In the genomic region with DNA sequence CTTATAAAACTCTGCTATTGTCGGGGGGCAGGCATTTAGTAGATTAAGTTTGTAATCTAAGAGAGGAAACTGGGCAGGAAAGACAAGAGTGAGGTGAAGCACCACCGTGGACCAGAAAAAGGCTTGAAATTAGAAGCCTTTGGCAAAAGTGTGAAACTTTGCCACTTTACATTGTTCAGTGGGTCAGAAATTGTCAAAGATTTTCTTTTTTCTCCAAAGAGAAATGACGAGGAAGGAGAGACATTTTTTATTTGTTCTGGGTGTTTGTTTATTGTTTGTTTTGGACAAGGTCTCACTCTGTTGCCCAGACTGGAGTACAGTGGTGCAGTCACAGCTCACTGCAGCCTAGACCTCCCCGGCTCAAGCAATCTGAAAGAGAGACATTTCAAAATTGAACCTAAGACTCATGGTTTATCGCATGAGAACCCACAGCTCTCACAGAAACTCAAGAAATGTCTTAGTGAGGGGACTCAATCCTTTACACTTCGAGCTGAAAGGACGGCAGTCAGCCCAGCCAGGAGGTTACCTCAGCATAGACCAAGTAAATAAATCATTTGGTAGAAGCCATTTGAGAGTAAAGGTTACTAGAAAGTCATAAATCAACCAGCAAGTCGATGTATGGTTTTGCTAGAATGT, we compare ENCODE assay signal across 10 cellular contexts.
DNase-seq lines count a peak whose midpoint lies in the region; ATAC-seq and TF ChIP-seq lines count a peak whose summit lies in the region.
"Had no signal": no experiment of that assay in that cellular context is flagged by ENCODE, and none has a peak within 500 bp of the region (broad histone marks: within the 10 kb centered on the region; RNA-seq: fewer than 3 reads in every experiment).

No MANE protein-coding gene starts in this region.

- intact Hi-C loops in activated CD4-positive, alpha-beta T cell treated with anti-CD3 and anti-CD28 coated beads for 36 hours (cut with DNase I, micrococcal nuclease): no loop called here
- intact Hi-C loops in sigmoid colon (cut with DNase I): no loop called here
- intact Hi-C loops in activated naive CD4-positive, alpha-beta T cell treated with anti-CD3 and anti-CD28 coated beads for 36 hours (cut with micrococcal nuclease): no loop called here

- peak overlapping the region; percentile 4 for H3K27ac Mint-ChIP-seq in activated CD4-positive, alpha-beta T cell treated with anti-CD3 and anti-CD28 coated beads for 36 hours
- peak overlapping the region; percentile 35 for H3K27ac Mint-ChIP-seq in stimulated activated effector memory CD8-positive, alpha-beta T cell treated with anti-CD3 and anti-CD28 coated beads, Interleukin-12 subunit alpha, Interleukin-12 subunit beta, amount 100 ng/mL, for 72 hours
- no peak overlapping the region for H3K27ac Mint-ChIP-seq in activated naive CD4-positive, alpha-beta T cell treated with anti-CD3 and anti-CD28 coated beads for 36 hours

- H3F3A ChIP-seq in smooth muscle cell (ENCODE audit: low read depth): peaks cover 4% of the 10 kb centered on the region

- H2AFZ ChIP-seq in OCI-LY3 (ENCODE audit: low read depth, low read length) (0 out of 2 replicates have a peak overlapping the region, but pooled peaks have one; percentile 16), smooth muscle cell (ENCODE audit: low read depth) (no peak overlapping the region)

- H3K79me2 ChIP-seq in OCI-LY3 (ENCODE audit: low read length): no peaks in the 10 kb centered on the region
- H3K79me2 ChIP-seq in smooth muscle cell (ENCODE audit: low read depth): no peaks in the 10 kb centered on the region

- peak overlapping the region; percentile 49 for H3K9ac ChIP-seq in OCI-LY3 (ENCODE audit: low read length)
- no peak overlapping the region for H3K9ac ChIP-seq in smooth muscle cell (ENCODE audit: low read depth)

- no peak for ATAC-seq in activated CD4-positive, alpha-beta T cell treated with anti-CD3 and anti-CD28 coated beads for 36 hours
- ATAC-seq in HG02763 (IDR thresholded peaks at IDR 0.05; ENCODE audit: unreplicated experiment): peak; percentile 73
- peak; percentile 45 for ATAC-seq in stimulated activated effector memory CD8-positive, alpha-beta T cell treated with anti-CD3 and anti-CD28 coated beads, Interleukin-12 subunit alpha, Interleukin-12 subunit beta, amount 100 ng/mL, for 72 hours

- H3K36me3 Mint-ChIP-seq in activated CD4-positive, alpha-beta T cell treated with anti-CD3 and anti-CD28 coated beads for 36 hours (ENCODE audit: low read depth): peaks cover 3% of the 10 kb centered on the region
- no peaks in the 10 kb centered on the region for H3K36me3 Mint-ChIP-seq in stimulated activated effector memory CD8-positive, alpha-beta T cell treated with anti-CD3 and anti-CD28 coated beads, Interleukin-12 subunit alpha, Interleukin-12 subunit beta, amount 100 ng/mL, for 72 hours
- H3K36me3 Mint-ChIP-seq in activated naive CD4-positive, alpha-beta T cell treated with anti-CD3 and anti-CD28 coated beads for 36 hours (ENCODE audit: low read depth): no peaks in the 10 kb centered on the region

- H3K27me3 ChIP-seq in OCI-LY3 (ENCODE audit: low read depth, low read length): no peaks in the 10 kb centered on the region
- H3K27me3 ChIP-seq in smooth muscle cell (ENCODE audit: low read depth): no peaks in the 10 kb centered on the region
- H3K27me3 ChIP-seq in sigmoid colon: no peaks in the 10 kb centered on the region

- CTCF ChIA-PET in activated CD4-positive, alpha-beta T cell treated with anti-CD3 and anti-CD28 coated beads for 36 hours (lab: Charles Lee): interaction anchor here (0.8 to 2.3 kb wide), 6 partner anchors 8 to 377 kb away, joined by 3 to 7 read pairs (median 3); no protein-coding TSS in a partner anchor
- CTCF ChIA-PET in activated naive CD4-positive, alpha-beta T cell treated with anti-CD3 and anti-CD28 coated beads for 36 hours (lab: Charles Lee): interaction anchor here (1.7 kb wide), 1 partner anchor 9 kb away, joined by 8 read pairs; no protein-coding TSS in a partner anchor

- peaks cover 31% of the 10 kb centered on the region for H3K4me1 Mint-ChIP-seq in activated CD4-positive, alpha-beta T cell treated with anti-CD3 and anti-CD28 coated beads for 36 hours
- H3K4me1 Mint-ChIP-seq in stimulated activated effector memory CD8-positive, alpha-beta T cell treated with anti-CD3 and anti-CD28 coated beads, Interleukin-12 subunit alpha, Interleukin-12 subunit beta, amount 100 ng/mL, for 72 hours: peaks cover 65% of the 10 kb centered on the region
- H3K4me1 Mint-ChIP-seq in activated naive CD4-positive, alpha-beta T cell treated with anti-CD3 and anti-CD28 coated beads for 36 hours (ENCODE audit: low read depth): peaks cover 22% of the 10 kb centered on the region

- POLR2A ChIA-PET in activated CD4-positive, alpha-beta T cell treated with anti-CD3 and anti-CD28 coated beads for 36 hours (lab: Charles Lee): interaction anchor here (2.0 kb wide), 1 partner anchor 11 kb away, joined by 6 read pairs; no protein-coding TSS in a partner anchor

- TF ChIP-seq CTCF in OCI-LY3 (IDR thresholded peaks at IDR 0.05; ENCODE audit: low read depth, low read length) (no peak), smooth muscle cell (IDR thresholded peaks at IDR 0.05; ENCODE audit: borderline replicate concordance, insufficient read depth, poor library complexity, severe bottlenecking) (no peak), sigmoid colon (IDR thresholded peaks at IDR 0.05) (no peak)

- no peak overlapping the region for H3K4me3 Mint-ChIP-seq in activated CD4-positive, alpha-beta T cell treated with anti-CD3 and anti-CD28 coated beads for 36 hours
- peak overlapping the region; percentile 13 for H3K4me3 Mint-ChIP-seq in stimulated activated effector memory CD8-positive, alpha-beta T cell treated with anti-CD3 and anti-CD28 coated beads, Interleukin-12 subunit alpha, Interleukin-12 subunit beta, amount 100 ng/mL, for 72 hours
- no peak overlapping the region for H3K4me3 Mint-ChIP-seq in activated naive CD4-positive, alpha-beta T cell treated with anti-CD3 and anti-CD28 coated beads for 36 hours

- TF ChIP-seq POLR2A in sigmoid colon (IDR thresholded peaks at IDR 0.05): no peak

- WGBS in smooth muscle cell (ENCODE audit: low lambda C conversion rate): 94% methylated on average over 8 of the region's 8 CpGs
- WGBS in sigmoid colon, 2 donors: 35 to 63% methylated on average over 8 of the region's 8 CpGs

- no peaks in the 10 kb centered on the region for H3K27me3 Mint-ChIP-seq in activated CD4-positive, alpha-beta T cell treated with anti-CD3 and anti-CD28 coated beads for 36 hours
- H3K27me3 Mint-ChIP-seq in activated naive CD4-positive, alpha-beta T cell treated with anti-CD3 and anti-CD28 coated beads for 36 hours (ENCODE audit: low read depth): no peaks in the 10 kb centered on the region

- H3K36me3 ChIP-seq in OCI-LY3 (replicated peaks; ENCODE audit: low read depth, low read length) (peaks cover 5% of the 10 kb centered on the region), smooth muscle cell (ENCODE audit: low read depth) (no peaks in the 10 kb centered on the region), sigmoid colon (no peaks in the 10 kb centered on the region)

- H3K4me1 ChIP-seq in OCI-LY3 (ENCODE audit: low read length): peaks cover 67% of the 10 kb centered on the region
- H3K4me1 ChIP-seq in smooth muscle cell (ENCODE audit: low read depth): no peaks in the 10 kb centered on the region
- no peaks in the 10 kb centered on the region for H3K4me1 ChIP-seq in sigmoid colon

- DNase-seq in activated CD4-positive, alpha-beta T cell treated with anti-CD3 and anti-CD28 coated beads for 36 hours: no peak
- DNase-seq in activated CD4-positive, alpha-beta T cell treated with anti-CD3 and anti-CD28 coated beads, Interleukin-2, amount 50 U/mL, for 48 hours: no peak
- DNase-seq in stimulated activated effector memory CD8-positive, alpha-beta T cell treated with anti-CD3 and anti-CD28 coated beads, Interleukin-12 subunit alpha, Interleukin-12 subunit beta, amount 100 ng/mL, for 72 hours (ENCODE audit: low spot score in 2 of 2): no peak
- DNase-seq in smooth muscle cell (lab: John Stamatoyannopoulos, UW; ENCODE audit: unreplicated experiment) (no peak), sigmoid colon (no peak)
- no peak for DNase-seq in activated naive CD4-positive, alpha-beta T cell treated with anti-CD3 and anti-CD28 coated beads for 36 hours
- DNase-seq: activated naive CD4-positive, alpha-beta T cell treated with anti-CD3 and anti-CD28 coated beads, Interleukin-2, amount 50 U/mL, for 16 hours; NCI-H1092 treated with DMSO at 0.1 percent for 48 hours had no signal

- H3K9me3 Mint-ChIP-seq in activated CD4-positive, alpha-beta T cell treated with anti-CD3 and anti-CD28 coated beads for 36 hours (ENCODE audit: low read depth): no peaks in the 10 kb centered on the region
- no peaks in the 10 kb centered on the region for H3K9me3 Mint-ChIP-seq in stimulated activated effector memory CD8-positive, alpha-beta T cell treated with anti-CD3 and anti-CD28 coated beads, Interleukin-12 subunit alpha, Interleukin-12 subunit beta, amount 100 ng/mL, for 72 hours
- no peaks in the 10 kb centered on the region for H3K9me3 Mint-ChIP-seq in activated naive CD4-positive, alpha-beta T cell treated with anti-CD3 and anti-CD28 coated beads for 36 hours

- H3K4me2 ChIP-seq in OCI-LY3 (ENCODE audit: low read length): peak overlapping the region; percentile 61
- H3K4me2 ChIP-seq in smooth muscle cell: no peak overlapping the region

- H3K27ac ChIP-seq in OCI-LY3 (ENCODE audit: low read length) (peak overlapping the region; percentile 84), smooth muscle cell (ENCODE audit: low read depth) (no peak overlapping the region), sigmoid colon (no peak overlapping the region)

- H3K9me3 ChIP-seq in OCI-LY3 (ENCODE audit: insufficient read depth, low read length): no peaks in the 10 kb centered on the region; the same call in 1 of the 2 replicates
- H3K9me3 ChIP-seq in smooth muscle cell (replicated peaks; ENCODE audit: low read depth): no peaks in the 10 kb centered on the region
- H3K9me3 ChIP-seq in sigmoid colon: no peaks in the 10 kb centered on the region

- no peaks in the 10 kb centered on the region for H4K20me1 ChIP-seq in OCI-LY3 (ENCODE audit: insufficient read depth, low read length)
- no peaks in the 10 kb centered on the region for H4K20me1 ChIP-seq in smooth muscle cell (ENCODE audit: low read depth)

- no peak for TF ChIP-seq EP300 in sigmoid colon (IDR thresholded peaks at IDR 0.05)

- H3K4me3 ChIP-seq in OCI-LY3 (ENCODE audit: low read length) (peak overlapping the region; percentile 27), smooth muscle cell (no peak overlapping the region), sigmoid colon (no peak overlapping the region)
